ENCODE assay signal across 11 cellular contexts in genomic region chr6:42777126-42777822, GRCh38. TPM values are rescaled to one million over a fixed set of nuclear protein-coding genes. Genes with fewer than 3 reads are reported as not detected.
DNase-seq lines count a peak whose midpoint lies in the region; ATAC-seq and TF ChIP-seq lines count a peak whose summit lies in the region.
"Had no signal": no experiment of that assay in that cellular context is flagged by ENCODE, and none has a peak within 500 bp of the region (broad histone marks: within the 10 kb centered on the region; RNA-seq: fewer than 3 reads in every experiment).

No MANE protein-coding gene starts in this region.

- no peak overlapping the region for H3K4me2 ChIP-seq in hepatocyte

- CTCF ChIA-PET in A673 (lab: Charles Lee): no interaction called here

- H4K20me1 ChIP-seq in hepatocyte (ENCODE audit: insufficient read depth, poor library complexity, severe bottlenecking): no peaks in the 10 kb centered on the region

- peaks cover 25% of the 10 kb centered on the region for H3K79me2 ChIP-seq in hepatocyte

- H3K27me3 Mint-ChIP-seq in stimulated activated naive CD8-positive, alpha-beta T cell treated with anti-CD3 and anti-CD28 coated beads, Interleukin-15, Interleukin-2, amounts not matched to agents 100 ng/mL and 50 ng/mL, for 24 hours: no peaks in the 10 kb centered on the region
- H3K27me3 Mint-ChIP-seq: dendritic cell treated with granulocyte-macrophage colony-stimulating factor and Interleukin-4, amounts not matched to agents 40 ng/mL and 50 ng/mL, for 4 days had no signal

- intact Hi-C loops in A673 (cut with micrococcal nuclease; ENCODE audit: unreplicated experiment): no loop called here

- 0 out of 2 replicates have a peak, but pooled peaks cover 3% of the 10 kb centered on the region for H3K36me3 ChIP-seq in RWPE2 (ENCODE audit: low read depth)
- no peaks in the 10 kb centered on the region for H3K36me3 ChIP-seq in A673 (ENCODE audit: insufficient read depth, low read length, poor library complexity, severe bottlenecking)
- no peaks in the 10 kb centered on the region for H3K36me3 ChIP-seq in hepatocyte (replicated peaks; ENCODE audit: insufficient read depth, low read depth)

- H3K4me3 ChIP-seq in RWPE2 (ENCODE audit: severe bottlenecking) (no peak overlapping the region), fibroblast of villous mesenchyme (ENCODE audit: low read depth, low read length) (no peak overlapping the region), A673 (ENCODE audit: low read depth, low read length, poor library complexity, severe bottlenecking) (no peak overlapping the region), hepatocyte (no peak overlapping the region)

- WGBS in hepatocyte (ENCODE audit: low lambda C conversion rate, missing lambda C conversion rate): 90% methylated on average over 2 of the region's 2 CpGs

- H3K4me3 Mint-ChIP-seq in stimulated activated naive CD8-positive, alpha-beta T cell treated with anti-CD3 and anti-CD28 coated beads, Interleukin-15, Interleukin-2, amounts not matched to agents 100 ng/mL and 50 ng/mL, for 24 hours: peak overlapping the region; percentile 12
- H3K4me3 Mint-ChIP-seq: dendritic cell treated with granulocyte-macrophage colony-stimulating factor and Interleukin-4, amounts not matched to agents 40 ng/mL and 50 ng/mL, for 4 days had no signal

- no TSS peak for BruUV-seq in A673 (replicated peaks; lab: Mats Ljungman, UMichigan)

- peaks cover 16% of the 10 kb centered on the region for H3K4me1 ChIP-seq in RWPE2 (ENCODE audit: insufficient read depth, poor library complexity, severe bottlenecking)
- H3K4me1 ChIP-seq in A673 (ENCODE audit: insufficient read depth, low read length, poor library complexity, severe bottlenecking): peaks cover 8% of the 10 kb centered on the region
- peaks cover 13% of the 10 kb centered on the region for H3K4me1 ChIP-seq in hepatocyte (ENCODE audit: insufficient read depth)

- TF ChIP-seq CTCF in RWPE2 (IDR thresholded peaks at IDR 0.05; ENCODE audit: poor library complexity, severe bottlenecking) (no peak), fibroblast of villous mesenchyme (IDR thresholded peaks at IDR 0.05; ENCODE audit: insufficient read depth, low read depth, low read length) (no peak), A673 (conservative IDR thresholded peaks at IDR 0.05; ENCODE audit: low read depth, low read length) (no peak), hepatocyte (IDR thresholded peaks at IDR 0.05; ENCODE audit: poor library complexity) (no peak)

- peak overlapping the region; percentile 74 for H3K27ac Mint-ChIP-seq in stimulated activated naive CD8-positive, alpha-beta T cell treated with anti-CD3 and anti-CD28 coated beads, Interleukin-15, Interleukin-2, amounts not matched to agents 100 ng/mL and 50 ng/mL, for 24 hours
- H3K27ac Mint-ChIP-seq: dendritic cell treated with granulocyte-macrophage colony-stimulating factor and Interleukin-4, amounts not matched to agents 40 ng/mL and 50 ng/mL, for 4 days had no signal

- H3K27ac ChIP-seq in RWPE2 (ENCODE audit: poor library complexity, severe bottlenecking): no peak overlapping the region
- H3K27ac ChIP-seq in A673 (ENCODE audit: low read depth, low read length, poor library complexity, severe bottlenecking): no peak overlapping the region
- H3K27ac ChIP-seq in hepatocyte: no peak overlapping the region

- no peaks in the 10 kb centered on the region for H3K27me3 ChIP-seq in RWPE2 (ENCODE audit: insufficient read depth, poor library complexity, severe bottlenecking)
- no peaks in the 10 kb centered on the region for H3K27me3 ChIP-seq in A673 (replicated peaks; ENCODE audit: insufficient read depth, low read depth, low read length, poor library complexity)
- no peaks in the 10 kb centered on the region for H3K27me3 ChIP-seq in hepatocyte

- H3K9me3 ChIP-seq in RWPE2 (ENCODE audit: severe bottlenecking): no peaks in the 10 kb centered on the region
- H3K9me3 ChIP-seq in A673 (ENCODE audit: low read depth, low read length, poor library complexity, severe bottlenecking): no peaks in the 10 kb centered on the region
- H3K9me3 ChIP-seq in hepatocyte (ENCODE audit: low read depth): no peaks in the 10 kb centered on the region

- no peaks in the 10 kb centered on the region for H3K36me3 Mint-ChIP-seq in stimulated activated naive CD8-positive, alpha-beta T cell treated with anti-CD3 and anti-CD28 coated beads, Interleukin-15, Interleukin-2, amounts not matched to agents 100 ng/mL and 50 ng/mL, for 24 hours (ENCODE audit: low read depth)

- H3K9me2 ChIP-seq in hepatocyte (replicated peaks; ENCODE audit: insufficient read depth): no peaks in the 10 kb centered on the region

- no peak overlapping the region for H2AFZ ChIP-seq in hepatocyte

- H3K4me1 Mint-ChIP-seq in stimulated activated naive CD8-positive, alpha-beta T cell treated with anti-CD3 and anti-CD28 coated beads, Interleukin-15, Interleukin-2, amounts not matched to agents 100 ng/mL and 50 ng/mL, for 24 hours (ENCODE audit: low read depth): peaks cover 78% of the 10 kb centered on the region

- POLR2A ChIA-PET in A673 (lab: Charles Lee; ENCODE audit: low non-redundant PET): no interaction called here

- no peak for DNase-seq in stimulated activated naive CD8-positive, alpha-beta T cell treated with anti-CD3 and anti-CD28 coated beads, Interleukin-15, Interleukin-2, amounts not matched to agents 100 U/mL and 50 U/mL, for 24 hours
- no peak for DNase-seq in RWPE2 (ENCODE audit: low spot score)
- DNase-seq in fibroblast of villous mesenchyme (ENCODE audit: low read depth): peak; percentile 50
- no peak for DNase-seq in A673 (ENCODE audit: low spot score)
- no peak for DNase-seq in hepatocyte (ENCODE audit: low spot score)
- DNase-seq: Calu3, MV-4-11 had no signal

- no peak for ATAC-seq in stimulated activated naive CD8-positive, alpha-beta T cell treated with anti-CD3 and anti-CD28 coated beads, Interleukin-15, Interleukin-2, amounts not matched to agents 100 U/mL and 50 U/mL, for 24 hours
- ATAC-seq in RWPE2 (ENCODE audit: low read depth): peak; percentile 50; the same call in 1 of the 3 replicates
- ATAC-seq in GM21717 (IDR thresholded peaks at IDR 0.05; ENCODE audit: unreplicated experiment): no peak
- ATAC-seq in HG03025 (IDR thresholded peaks at IDR 0.05; ENCODE audit: low FRiP score, unreplicated experiment): no peak

- no peaks in the 10 kb centered on the region for H3K9me3 Mint-ChIP-seq in stimulated activated naive CD8-positive, alpha-beta T cell treated with anti-CD3 and anti-CD28 coated beads, Interleukin-15, Interleukin-2, amounts not matched to agents 100 ng/mL and 50 ng/mL, for 24 hours
- H3K9me3 Mint-ChIP-seq: dendritic cell treated with granulocyte-macrophage colony-stimulating factor and Interleukin-4, amounts not matched to agents 40 ng/mL and 50 ng/mL, for 4 days had no signal

RNA-seq across cellular contexts. Expression of gene BICRAL, which starts 4.6 kb away (rescaled TPM):
- total RNA-seq in fibroblast of villous mesenchyme: 4.5 and 5.6 TPM in 2 replicates
- 6.9 and 7.9 TPM in 2 replicates for total RNA-seq in A673 (2021)
- total RNA-seq in hepatocyte: 6.3 and 8.1 TPM in 2 replicates
- 2.1 and 3.1 TPM in 2 replicates for polyA plus RNA-seq in hepatocyte

RNA-seq across cellular contexts. Expression of gene TBCC, which starts 31.4 kb away (rescaled TPM):
- total RNA-seq in fibroblast of villous mesenchyme: 38.7 and 42.3 TPM in 2 replicates
- 29.4 and 31.3 TPM in 2 replicates for total RNA-seq in A673 (2021)
- total RNA-seq in hepatocyte: 28.9 and 30.2 TPM in 2 replicates
- polyA plus RNA-seq in hepatocyte: 22.1 and 31.5 TPM in 2 replicates

RNA-seq across cellular contexts. Expression of gene PRPH2, which starts 54.9 kb away (rescaled TPM):
- 2.6 and 5.2 TPM in 2 replicates for total RNA-seq in fibroblast of villous mesenchyme
- total RNA-seq in A673 (2021): 0.41 and 0.46 TPM in 2 replicates
- not detected in 2 replicates for total RNA-seq in hepatocyte
- not detected in 2 replicates for polyA plus RNA-seq in hepatocyte
- total RNA-seq: Calu3 had no signal
